ENCODE assay signal across 13 cellular contexts in the genomic region with DNA sequence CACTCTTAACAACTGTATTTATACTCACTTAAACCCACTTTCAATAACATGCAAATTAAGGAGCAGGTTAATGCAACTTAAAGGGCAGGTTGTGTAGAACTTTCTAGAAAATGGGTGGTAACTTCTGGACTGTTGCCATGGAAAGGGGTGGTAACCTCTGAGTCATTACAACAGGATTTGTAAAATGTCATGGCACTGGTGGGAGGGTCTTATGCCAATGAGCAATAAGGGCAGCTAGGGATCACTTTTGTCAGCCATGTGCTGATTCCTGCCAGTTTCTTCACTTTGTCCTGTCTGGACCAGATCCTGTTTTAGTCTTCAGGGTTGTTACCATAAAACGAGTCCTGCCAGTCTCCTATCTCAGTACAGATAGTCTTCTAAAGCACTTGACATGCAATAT.
"Had no signal": no experiment of that assay in that cellular context is flagged by ENCODE, and none has a peak within 500 bp of the region (broad histone marks: within the 10 kb centered on the region; RNA-seq: fewer than 3 reads in every experiment).

No MANE protein-coding gene starts in this region.

- H3K4me3 ChIP-seq: hepatocyte, lower lobe of right lung, tibial artery had no signal

- DNase-seq: activated CD4-positive, alpha-beta memory T cell treated with anti-CD3 and anti-CD28 coated beads for 36 hours; activated CD4-positive, alpha-beta T cell treated with anti-CD3 and anti-CD28 coated beads for 36 hours; activated CD8-positive, alpha-beta memory T cell treated with anti-CD3 and anti-CD28 coated beads, Interleukin-2, amount 10 ng/mL, durations not matched to agents 7 days and 5 days; amygdala; central memory CD4-positive, alpha-beta T cell; left colon; lower lobe of right lung; stimulated activated naive CD8-positive, alpha-beta T cell treated with anti-CD3 and anti-CD28 coated beads, Interleukin-15, Interleukin-2, amounts not matched to agents 100 U/mL and 50 U/mL, for 24 hours; substantia nigra; T-helper 2 cell; tibial artery had no signal

- ATAC-seq: activated CD4-positive, alpha-beta T cell treated with anti-CD3 and anti-CD28 coated beads for 36 hours; activated CD8-positive, alpha-beta memory T cell treated with anti-CD3 and anti-CD28 coated beads, Interleukin-2, amount 10 ng/mL, durations not matched to agents 7 days and 5 days; left colon; lower lobe of right lung; natural killer cell treated with Interleukin-12 subunit alpha and Interleukin-12 subunit beta and Interleukin-15 and Interleukin-18, amount 100 ng/mL, for 72 hours; stimulated activated naive CD8-positive, alpha-beta T cell treated with anti-CD3 and anti-CD28 coated beads, Interleukin-15, Interleukin-2, amounts not matched to agents 100 U/mL and 50 U/mL, for 24 hours had no signal
